ENCODE assay signal across 33 cellular contexts in genomic region chr7:87331687-87332256, GRCh38.
"Had no signal": no experiment of that assay in that cellular context is flagged by ENCODE, and none has a peak within 500 bp of the region (broad histone marks: within the 10 kb centered on the region; RNA-seq: fewer than 3 reads in every experiment).

No MANE protein-coding gene starts in this region.

- H3K27ac ChIP-seq: ascending aorta, cardiac muscle cell, coronary artery, dorsolateral prefrontal cortex, left lung, suprapubic skin, tibial nerve, WERI-Rb-1 had no signal

- H3K36me3 ChIP-seq: cardiac muscle cell, WERI-Rb-1 had no signal

- H3K4me1 Mint-ChIP-seq: activated naive CD4-positive, alpha-beta T cell treated with anti-CD3 and anti-CD28 coated beads, Interleukin-2, amount 10 ng/mL, durations not matched to agents 7 days and 5 days; activated naive CD8-positive, alpha-beta T cell treated with anti-CD3 and anti-CD28 coated beads, Interleukin-2, amount 10 ng/mL, durations not matched to agents 7 days and 5 days; immature natural killer cell; neural crest cell; T-helper 17 cell had no signal

- H3K4me3 ChIP-seq: ascending aorta, cardiac muscle cell, coronary artery, dorsolateral prefrontal cortex, left lung, lung, mucosa of descending colon, suprapubic skin, tibial nerve had no signal

- DNase-seq: activated CD4-positive, alpha-beta T cell treated with anti-CD3 and anti-CD28 coated beads for 48 hours; activated CD4-positive, alpha-beta T cell treated with anti-CD3 and anti-CD28 coated beads, Interleukin-2, amount 50 U/mL, for 48 hours; activated CD8-positive, alpha-beta memory T cell treated with anti-CD3 and anti-CD28 coated beads for 24 hours; activated gamma-delta T cell; activated naive CD4-positive, alpha-beta T cell treated with anti-CD3 and anti-CD28 coated beads, Interleukin-2, amount 10 ng/mL, durations not matched to agents 7 days and 5 days; activated naive CD8-positive, alpha-beta T cell treated with anti-CD3 and anti-CD28 coated beads, Interleukin-2, amount 10 ng/mL, durations not matched to agents 7 days and 5 days; cerebellar nuclear complex; dorsolateral prefrontal cortex; effector memory CD8-positive, alpha-beta T cell; foreskin fibroblast; head of caudate nucleus; hypothalamus; immature natural killer cell; kidney glomerular epithelial cell; left lung; mucosa of descending colon; naive B cell; nucleus accumbens; posterior cingulate gyrus; stimulated activated naive CD4-positive, alpha-beta T cell; T-helper 17 cell; T1000; WERI-Rb-1 had no signal

- ATAC-seq: activated CD4-positive, CD25-positive, alpha-beta regulatory T cell treated with anti-CD3 and anti-CD28 coated beads, Interleukin-2, amount 50 U/mL, for 24 hours; effector memory CD8-positive, alpha-beta T cell; esophagus mucosa; left lung; T-helper 17 cell had no signal

- H3K4me3 Mint-ChIP-seq: activated naive CD4-positive, alpha-beta T cell treated with anti-CD3 and anti-CD28 coated beads, Interleukin-2, amount 10 ng/mL, durations not matched to agents 7 days and 5 days; activated naive CD8-positive, alpha-beta T cell treated with anti-CD3 and anti-CD28 coated beads, Interleukin-2, amount 10 ng/mL, durations not matched to agents 7 days and 5 days; brain; effector memory CD8-positive, alpha-beta T cell; immature natural killer cell; naive B cell; neural crest cell; T-helper 17 cell had no signal

- H3K27me3 ChIP-seq: ascending aorta, cardiac muscle cell, dorsolateral prefrontal cortex, left lung, suprapubic skin, tibial nerve had no signal

- H3K4me1 ChIP-seq: ascending aorta, left lung, suprapubic skin, tibial nerve had no signal

- H3K27ac Mint-ChIP-seq: activated naive CD4-positive, alpha-beta T cell treated with anti-CD3 and anti-CD28 coated beads, Interleukin-2, amount 10 ng/mL, durations not matched to agents 7 days and 5 days; activated naive CD8-positive, alpha-beta T cell treated with anti-CD3 and anti-CD28 coated beads, Interleukin-2, amount 10 ng/mL, durations not matched to agents 7 days and 5 days; effector memory CD8-positive, alpha-beta T cell; immature natural killer cell; T-helper 17 cell had no signal

- H3K27me3 Mint-ChIP-seq: activated naive CD4-positive, alpha-beta T cell treated with anti-CD3 and anti-CD28 coated beads, Interleukin-2, amount 10 ng/mL, durations not matched to agents 7 days and 5 days; activated naive CD8-positive, alpha-beta T cell treated with anti-CD3 and anti-CD28 coated beads, Interleukin-2, amount 10 ng/mL, durations not matched to agents 7 days and 5 days; brain; effector memory CD8-positive, alpha-beta T cell; naive B cell; T-helper 17 cell had no signal
